Comparison of ENCODE assay signal across 8 cellular contexts in genomic region chr17:76000016-76000754, GRCh38.
A peak's percentile ranks its signal among the peaks of the same experiment; 100 is the strongest.
DNase-seq lines count a peak whose midpoint lies in the region; TF ChIP-seq lines count a peak whose summit lies in the region.

No MANE protein-coding gene starts in this region.

- DNase-seq in NCI-H524 (lab: John Stamatoyannopoulos, UW) (peak; percentile 35 to 70), NCI-H524 treated with DMSO at 0.1 percent for 48 hours (lab: John Stamatoyannopoulos, UW) (no peak), NOMO-1 treated with dmso at 0.1 percent for 144 hours (lab: John Stamatoyannopoulos, UW; ENCODE audit: unreplicated experiment) (peak; percentile 37), activated T-helper 1 cell treated with Interleukin-2 at 50 U/mL for 16 hours (ENCODE audit: low read depth) (peak; percentile 38), foreskin fibroblast (peak in 1 of 2 donors; percentile 54), retinal pigment epithelial cell (ENCODE audit: low read depth) (no peak), OCI-M2 (lab: John Stamatoyannopoulos, UW; ENCODE audit: unreplicated experiment) (no peak), putamen (ENCODE audit: low spot score) (no peak)

- TF ChIP-seq CTCF in foreskin fibroblast (IDR thresholded peaks at IDR 0.05; ENCODE audit: low read depth, low read length) (peak; percentile 66), retinal pigment epithelial cell (conservative IDR thresholded peaks at IDR 0.05; ENCODE audit: low read depth, low read length) (peak; percentile 81)

- H3K4me3 ChIP-seq in foreskin fibroblast (ENCODE audit: low read depth in 1 of 2, low read length in 2 of 2): no peak overlapping the region
- no peak overlapping the region for H3K4me3 ChIP-seq in retinal pigment epithelial cell (ENCODE audit: low read length)

Comparison
In these comparisons a context has a peak if more than half of its experiments do, and no peak if none do; other contexts are left out.
1. DNase-seq: peak in NCI-H524 (2 of 2), NOMO-1 treated with dmso at 0.1 percent for 144 hours (single experiment) and activated T-helper 1 cell treated with Interleukin-2 at 50 U/mL for 16 hours (single experiment); none in NCI-H524 treated with DMSO at 0.1 percent for 48 hours (single experiment), retinal pigment epithelial cell (single experiment), OCI-M2 (single experiment) and putamen (single experiment).